In genomic region chr6:132400641-132401119, GRCh38 we compare ENCODE assay signal across 8 cellular contexts. TPM values are rescaled to one million over a fixed set of nuclear protein-coding genes. Genes with fewer than 3 reads are reported as not detected.
DNase-seq lines count a peak whose midpoint lies in the region; ATAC-seq and TF ChIP-seq lines count a peak whose summit lies in the region.

No MANE protein-coding gene starts in this region.

- H3K56ac ChIP-seq in IMR-90 (ENCODE audit: extremely low read depth, insufficient read depth, low read length): no peak overlapping the region

- peaks cover 82% of the 10 kb centered on the region for H3K27me3 Mint-ChIP-seq in endodermal cell (ENCODE audit: insufficient read depth)
- peaks cover 45 to 50% of the 10 kb centered on the region in 2 donors for H3K27me3 Mint-ChIP-seq in natural killer cell treated with Interleukin-12 subunit alpha and Interleukin-12 subunit beta and Interleukin-15 and Interleukin-18, amount 100 ng/mL, for 72 hours

- H3K9me3 ChIP-seq in IMR-90 (ENCODE audit: control insufficient read depth, insufficient read depth, low read length) (no peaks in the 10 kb centered on the region), endodermal cell (ENCODE audit: control insufficient read depth, low read length) (no peaks in the 10 kb centered on the region)

- no peak overlapping the region; the same call in 1 of the 2 replicates for H4K5ac ChIP-seq in IMR-90 (ENCODE audit: low read depth, low read length)

- peak overlapping the region; percentile 74; the same call in 1 of the 2 replicates for H3K23ac ChIP-seq in IMR-90 (ENCODE audit: low read depth, low read length)

- no peak overlapping the region; the same call in none of the 2 replicates for H3K14ac ChIP-seq in IMR-90 (replicated peaks; ENCODE audit: low read depth, low read length)

- dilution Hi-C loops in IMR-90 (cut with HindIII; ENCODE audit: low sequenced_read_pairs, unreplicated experiment): no loop called here

- H3K27ac Mint-ChIP-seq in endodermal cell: no peak overlapping the region
- no peak overlapping the region for H3K27ac Mint-ChIP-seq in natural killer cell treated with Interleukin-12 subunit alpha and Interleukin-12 subunit beta and Interleukin-15 and Interleukin-18, amount 100 ng/mL, for 72 hours

- no peak for TF ChIP-seq POLR2A in IMR-90 (IDR thresholded peaks at IDR 0.05; ENCODE audit: low read depth, low read length)

- peak overlapping the region in 1 of 2 experiments; percentile 50; a peak in 2 of 4 replicates for H4K8ac ChIP-seq in IMR-90 (ENCODE audit: low read depth in 2 of 2, low read length in 2 of 2)

- TF ChIP-seq CTCF in IMR-90 (conservative IDR thresholded peaks at IDR 0.05; ENCODE audit: low read depth, low read length) (no peak), endodermal cell (conservative IDR thresholded peaks at IDR 0.05) (no peak)

- in situ Hi-C loops in IMR-90 (cut with MboI; ENCODE audit: low sequenced_read_pairs): no loop called here

- peak overlapping the region; percentile 6 for H3K27ac ChIP-seq in IMR-90 (ENCODE audit: insufficient read depth, low read length)
- no peak overlapping the region for H3K27ac ChIP-seq in endodermal cell (ENCODE audit: low read depth, low read length)

- H2AK5ac ChIP-seq in IMR-90 (ENCODE audit: low read depth, low read length): no peak overlapping the region

- H2BK120ac ChIP-seq in IMR-90 (ENCODE audit: low read depth, low read length): peak overlapping the region; percentile 14; the same call in 1 of the 2 replicates

- no peak overlapping the region for H2BK5ac ChIP-seq in IMR-90 (ENCODE audit: low read depth, low read length, poor library complexity, severe bottlenecking)

- no peaks in the 10 kb centered on the region for H3K36me3 Mint-ChIP-seq in endodermal cell (ENCODE audit: low read depth)
- H3K36me3 Mint-ChIP-seq in natural killer cell treated with Interleukin-12 subunit alpha and Interleukin-12 subunit beta and Interleukin-15 and Interleukin-18, amount 100 ng/mL, for 72 hours: no peaks in the 10 kb centered on the region

- H3K4me3 ChIP-seq in GM08714 (ENCODE audit: low read length) (peak overlapping the region; percentile 76), IMR-90 (ENCODE audit: insufficient read depth, low read depth, low read length) (peak overlapping the region; percentile 93), endodermal cell (ENCODE audit: low read length) (peak overlapping the region; percentile 80)

- H3K4ac ChIP-seq in IMR-90 (ENCODE audit: low read depth, low read length): no peak overlapping the region; the same call in 1 of the 2 replicates

- H3K9ac ChIP-seq in IMR-90 (ENCODE audit: low read depth, low read length) (peak overlapping the region; percentile 68; the same call in 1 of the 2 replicates), endodermal cell (ENCODE audit: extremely low read depth, low read length, poor library complexity, severe bottlenecking) (no peak overlapping the region)

- no peak for DNase-seq in IMR-90
- DNase-seq in endodermal cell: no peak
- peak; percentile 60 for DNase-seq in natural killer cell treated with Interleukin-12 subunit alpha and Interleukin-12 subunit beta and Interleukin-15 and Interleukin-18, amount 100 ng/mL, for 72 hours (ENCODE audit: low spot score)
- DNase-seq in RPMI8226: no peak
- no peak for DNase-seq in NCI-H1436 (lab: John Stamatoyannopoulos, UW)

- intact Hi-C loops in IMR-90 (cut with micrococcal nuclease): loop anchor here (2.0 kb wide), 1 partner anchor 44 kb away; no protein-coding TSS in a partner anchor

- H4K91ac ChIP-seq in IMR-90 (ENCODE audit: insufficient read depth, low read depth, low read length): 0 out of 2 replicates have a peak overlapping the region, but pooled peaks have one; percentile 13

- H3K4me1 ChIP-seq in IMR-90 (ENCODE audit: control insufficient read depth, insufficient read depth, low read length) (peaks cover 2% of the 10 kb centered on the region; the same call in 1 of the 2 replicates), endodermal cell (ENCODE audit: control insufficient read depth, insufficient read depth, low read length) (peaks cover 3% of the 10 kb centered on the region)

- no peak overlapping the region for H2BK20ac ChIP-seq in IMR-90 (ENCODE audit: low read depth, low read length)

- no peaks in the 10 kb centered on the region for H3K9me3 Mint-ChIP-seq in endodermal cell
- no peaks in the 10 kb centered on the region for H3K9me3 Mint-ChIP-seq in natural killer cell treated with Interleukin-12 subunit alpha and Interleukin-12 subunit beta and Interleukin-15 and Interleukin-18, amount 100 ng/mL, for 72 hours

- peak overlapping the region; percentile 98 for H2AFZ ChIP-seq in IMR-90 (replicated peaks; ENCODE audit: low read length, poor library complexity)

- H3K9me1 ChIP-seq in IMR-90 (ENCODE audit: insufficient read depth, low read length): 0 out of 2 replicates have a peak, but pooled peaks cover 7% of the 10 kb centered on the region

- WGBS in IMR-90 (ENCODE audit: extremely low coverage in 2 of 2, insufficient read length in 1 of 2), 2 experiments: 2% methylated on average over 12 of the region's 33 CpGs; no CpG with 5 or more reads in 1 of the 2 experiments
- 3% methylated on average over 33 of the region's 33 CpGs; no CpG with 5 or more reads in 1 of the 2 experiments for WGBS in endodermal cell (ENCODE audit: insufficient coverage in 1 of 2, insufficient read length in 1 of 2), 2 experiments

- peaks cover 16% of the 10 kb centered on the region for H3K4me1 Mint-ChIP-seq in endodermal cell
- H3K4me1 Mint-ChIP-seq in natural killer cell treated with Interleukin-12 subunit alpha and Interleukin-12 subunit beta and Interleukin-15 and Interleukin-18, amount 100 ng/mL, for 72 hours (ENCODE audit: low read depth in 2 of 2): peaks cover 10% of the 10 kb centered on the region in 2 donors

- no peak for TF ChIP-seq RAD21 in IMR-90 (IDR thresholded peaks at IDR 0.05; ENCODE audit: low read length)

- H3K27me3 ChIP-seq in IMR-90 (ENCODE audit: control insufficient read depth, insufficient read depth, low read length) (peaks cover 4% of the 10 kb centered on the region; the same call in 1 of the 2 replicates), endodermal cell (ENCODE audit: control insufficient read depth, insufficient read depth, low read length, poor library complexity, severe bottlenecking) (peaks cover 56% of the 10 kb centered on the region)

- H3K4me2 ChIP-seq in IMR-90 (ENCODE audit: low read depth, low read length): peak overlapping the region; percentile 73

- H3K18ac ChIP-seq in IMR-90 (ENCODE audit: low read depth, low read length): no peak overlapping the region

- no TSS peak for BruUV-seq in IMR-90 (replicated peaks; lab: Mats Ljungman, UMichigan)

- CTCF ChIA-PET in IMR-90 (lab: Yijun Ruan, JAX): no interaction called here

- H2AK9ac ChIP-seq in IMR-90 (replicated peaks; ENCODE audit: low read depth, low read length, poor library complexity): peak overlapping the region; percentile 70

- peak; percentile 17 for ATAC-seq in IMR-90 (ENCODE audit: low read depth)
- ATAC-seq in natural killer cell treated with Interleukin-12 subunit alpha and Interleukin-12 subunit beta and Interleukin-15 and Interleukin-18, amount 100 ng/mL, for 72 hours: no peak
- no peak for ATAC-seq in HG02981 (IDR thresholded peaks at IDR 0.05; ENCODE audit: unreplicated experiment)
- ATAC-seq in GM21381 (IDR thresholded peaks at IDR 0.05; ENCODE audit: unreplicated experiment): no peak

- H3K36me3 ChIP-seq in IMR-90 (ENCODE audit: control insufficient read depth, insufficient read depth, low read length): no peaks in the 10 kb centered on the region
- no peaks in the 10 kb centered on the region for H3K36me3 ChIP-seq in endodermal cell (ENCODE audit: control insufficient read depth, insufficient read depth, low read length)

- H3K4me3 Mint-ChIP-seq in endodermal cell: peak overlapping the region; percentile 65
- peak overlapping the region; percentile 5 for H3K4me3 Mint-ChIP-seq in natural killer cell treated with Interleukin-12 subunit alpha and Interleukin-12 subunit beta and Interleukin-15 and Interleukin-18, amount 100 ng/mL, for 72 hours

- peaks cover 5 to 12% of the 10 kb centered on the region in 2 experiments; a peak in 1 of 4 replicates for H3K79me1 ChIP-seq in IMR-90 (ENCODE audit: low read depth in 1 of 2, low read length in 2 of 2)

- peaks cover 4% of the 10 kb centered on the region; the same call in 1 of the 2 replicates for H4K20me1 ChIP-seq in IMR-90 (ENCODE audit: insufficient read depth, low read length)

- H2BK15ac ChIP-seq in IMR-90 (ENCODE audit: low read depth, low read length): no peak overlapping the region

- POLR2A ChIA-PET in IMR-90 (lab: Charles Lee; ENCODE audit: unreplicated experiment): no interaction called here

TF ChIP-seq in IMR-90, 13 proteins besides CTCF, POLR2A, EP300 and RAD21 (continues in another document):
- TF ChIP-seq FOS (IDR thresholded peaks at IDR 0.05; ENCODE audit: low read depth, low read length) (no peak), SMC3 (IDR thresholded peaks at IDR 0.05; ENCODE audit: low read depth, low read length) (no peak), MAZ (IDR thresholded peaks at IDR 0.05; ENCODE audit: borderline replicate concordance, low read depth, low read length) (no peak), BHLHE40 (IDR thresholded peaks at IDR 0.05; ENCODE audit: low read depth, low read length) (no peak), RCOR1 (IDR thresholded peaks at IDR 0.05; ENCODE audit: insufficient replicate concordance, low read length) (no peak), CEBPB (IDR thresholded peaks at IDR 0.05; ENCODE audit: low read depth, low read length) (no peak), ELK1 (IDR thresholded peaks at IDR 0.05; ENCODE audit: borderline replicate concordance, low read depth, low read length) (no peak), CHD1 (IDR thresholded peaks at IDR 0.05; ENCODE audit: low read depth, low read length) (no peak), RFX5 (IDR thresholded peaks at IDR 0.05; ENCODE audit: low read depth, low read length) (no peak)

RNA-seq across cellular contexts. Expression of gene MOXD1, which starts 0.6 kb away (rescaled TPM):
- total RNA-seq in IMR-90 (2012; rRNA removed): 10.0 and 10.6 TPM in 2 replicates
- polyA plus RNA-seq in IMR-90 (2012; rRNA removed): 16.5 and 19.4 TPM in 2 replicates
- 9.7 and 11.3 TPM in 2 replicates for polyA plus RNA-seq in IMR-90 (2012; cell fraction: cytosol; rRNA removed)
- 2.0 and 13.7 TPM in 2 replicates for polyA plus RNA-seq in IMR-90 (2012; cell fraction: nucleus; rRNA removed; ENCODE audit: low replicate concordance)
- 1 to 10 TPM; 1.3 to 3.2 TPM for total RNA-seq in endodermal cell
- 10.3 TPM for polyA plus RNA-seq in endodermal cell (2013, experiment 1 of 2)
- polyA plus RNA-seq in endodermal cell (2013, experiment 2 of 2): 7.9 TPM
- under 1 TPM in 1 of 2 donors, not detected in 1; 0.70 TPM for total RNA-seq in natural killer cell treated with Interleukin-12 subunit alpha and Interleukin-12 subunit beta and Interleukin-15 and Interleukin-18, amount 100 ng/mL, for 72 hours
